1 cellular context compared by ENCODE assay signal in the genomic region with DNA sequence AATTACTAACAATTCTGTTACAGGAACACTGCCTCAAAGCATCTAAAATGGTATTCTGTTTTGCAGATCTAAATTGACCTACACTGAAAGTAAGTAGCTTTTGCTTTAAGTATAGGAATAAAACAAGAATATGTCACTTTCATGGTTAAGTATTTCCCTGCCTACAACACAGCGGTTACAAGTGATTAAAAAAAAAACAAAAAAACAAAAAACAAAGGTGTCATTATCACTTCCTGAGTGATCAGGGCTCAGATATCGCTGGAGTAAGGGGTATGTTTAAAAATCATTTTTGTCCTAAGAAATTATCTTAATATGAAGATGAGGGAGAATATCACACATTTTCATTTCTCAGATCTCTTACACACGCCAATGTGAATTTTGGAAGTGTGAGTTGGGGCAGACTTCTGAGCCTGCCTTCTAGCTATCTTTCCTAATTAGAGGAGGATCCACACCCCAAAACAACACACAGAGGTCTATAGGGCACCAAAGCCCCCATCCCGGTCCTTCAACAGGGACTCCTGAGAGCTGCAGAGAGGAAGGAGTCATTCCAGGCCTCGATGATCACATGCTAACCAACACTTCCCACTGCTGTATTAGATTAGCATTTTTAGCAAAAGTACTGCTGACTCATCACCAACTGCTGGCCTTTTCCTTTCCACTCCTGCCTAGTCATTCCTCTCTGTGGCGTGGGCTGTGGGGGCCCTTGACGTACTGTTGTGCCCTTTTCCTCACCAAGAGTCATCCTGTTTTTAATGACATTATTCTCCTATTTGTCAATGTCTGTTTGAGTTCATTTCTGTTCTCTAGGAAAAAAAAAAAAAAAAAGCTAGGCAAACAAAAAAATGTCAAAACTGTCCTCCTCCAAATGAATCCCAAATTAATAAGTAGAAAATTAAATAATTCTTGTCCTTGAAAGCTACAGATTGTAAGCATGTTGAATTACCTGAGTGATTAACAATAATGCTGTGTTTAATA.
TF ChIP-seq lines count a peak whose summit lies in the region.

No MANE protein-coding gene starts in this region.

TF ChIP-seq in K562, 482 proteins besides CTCF, POLR2A, EP300 and RAD21 (continued from another document and continues in another):
- peak; percentile 85 for TF ChIP-seq MTA1 (IDR thresholded peaks at IDR 0.05; ENCODE audit: borderline replicate concordance)
- TF ChIP-seq, protein P1, sequence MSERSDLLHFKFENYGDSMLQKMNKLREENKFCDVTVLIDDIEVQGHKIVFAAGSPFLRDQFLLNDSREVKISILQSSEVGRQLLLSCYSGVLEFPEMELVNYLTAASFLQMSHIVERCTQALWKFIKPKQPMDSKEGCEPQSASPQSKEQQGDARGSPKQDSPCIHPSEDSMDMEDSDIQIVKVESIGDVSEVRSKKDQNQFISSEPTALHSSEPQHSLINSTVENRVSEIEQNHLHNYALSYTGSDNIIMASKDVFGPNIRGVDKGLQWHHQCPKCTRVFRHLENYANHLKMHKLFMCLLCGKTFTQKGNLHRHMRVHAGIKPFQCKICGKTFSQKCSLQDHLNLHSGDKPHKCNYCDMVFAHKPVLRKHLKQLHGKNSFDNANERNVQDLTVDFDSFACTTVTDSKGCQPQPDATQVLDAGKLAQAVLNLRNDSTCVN (CRISPR knock-in tag; IDR thresholded peaks at IDR 0.05), result 0 out of 2 replicates have a peak, but pooled peaks have one; percentile 30
- TF ChIP-seq MIER1 (IDR thresholded peaks at IDR 0.05; ENCODE audit: low read depth), result no peak
- no peak for TF ChIP-seq SMAD2 (IDR thresholded peaks at IDR 0.05; ENCODE audit: low read depth, low read length)
- peak; percentile 73 for TF ChIP-seq TCF3 (CRISPR knock-in tag; IDR thresholded peaks at IDR 0.05)
- no peak for TF ChIP-seq EWSR1 (IDR thresholded peaks at IDR 0.05; ENCODE audit: borderline replicate concordance, low read depth, partially characterized antibody)
- TF ChIP-seq L3MBTL2 (IDR thresholded peaks at IDR 0.05), result peak; percentile 98
- TF ChIP-seq, protein P2, sequence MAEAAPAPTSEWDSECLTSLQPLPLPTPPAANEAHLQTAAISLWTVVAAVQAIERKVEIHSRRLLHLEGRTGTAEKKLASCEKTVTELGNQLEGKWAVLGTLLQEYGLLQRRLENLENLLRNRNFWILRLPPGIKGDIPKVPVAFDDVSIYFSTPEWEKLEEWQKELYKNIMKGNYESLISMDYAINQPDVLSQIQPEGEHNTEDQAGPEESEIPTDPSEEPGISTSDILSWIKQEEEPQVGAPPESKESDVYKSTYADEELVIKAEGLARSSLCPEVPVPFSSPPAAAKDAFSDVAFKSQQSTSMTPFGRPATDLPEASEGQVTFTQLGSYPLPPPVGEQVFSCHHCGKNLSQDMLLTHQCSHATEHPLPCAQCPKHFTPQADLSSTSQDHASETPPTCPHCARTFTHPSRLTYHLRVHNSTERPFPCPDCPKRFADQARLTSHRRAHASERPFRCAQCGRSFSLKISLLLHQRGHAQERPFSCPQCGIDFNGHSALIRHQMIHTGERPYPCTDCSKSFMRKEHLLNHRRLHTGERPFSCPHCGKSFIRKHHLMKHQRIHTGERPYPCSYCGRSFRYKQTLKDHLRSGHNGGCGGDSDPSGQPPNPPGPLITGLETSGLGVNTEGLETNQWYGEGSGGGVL (CRISPR knock-in tag; IDR thresholded peaks at IDR 0.05), result no peak
- TF ChIP-seq, protein P3, sequence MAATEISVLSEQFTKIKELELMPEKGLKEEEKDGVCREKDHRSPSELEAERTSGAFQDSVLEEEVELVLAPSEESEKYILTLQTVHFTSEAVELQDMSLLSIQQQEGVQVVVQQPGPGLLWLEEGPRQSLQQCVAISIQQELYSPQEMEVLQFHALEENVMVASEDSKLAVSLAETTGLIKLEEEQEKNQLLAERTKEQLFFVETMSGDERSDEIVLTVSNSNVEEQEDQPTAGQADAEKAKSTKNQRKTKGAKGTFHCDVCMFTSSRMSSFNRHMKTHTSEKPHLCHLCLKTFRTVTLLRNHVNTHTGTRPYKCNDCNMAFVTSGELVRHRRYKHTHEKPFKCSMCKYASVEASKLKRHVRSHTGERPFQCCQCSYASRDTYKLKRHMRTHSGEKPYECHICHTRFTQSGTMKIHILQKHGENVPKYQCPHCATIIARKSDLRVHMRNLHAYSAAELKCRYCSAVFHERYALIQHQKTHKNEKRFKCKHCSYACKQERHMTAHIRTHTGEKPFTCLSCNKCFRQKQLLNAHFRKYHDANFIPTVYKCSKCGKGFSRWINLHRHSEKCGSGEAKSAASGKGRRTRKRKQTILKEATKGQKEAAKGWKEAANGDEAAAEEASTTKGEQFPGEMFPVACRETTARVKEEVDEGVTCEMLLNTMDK (IDR thresholded peaks at IDR 0.05; ENCODE audit: borderline replicate concordance, insufficient read depth, low read depth, low read length, poor library complexity, severe bottlenecking), result no peak
- 0 out of 2 replicates have a peak, but pooled peaks have one; percentile 68 for TF ChIP-seq ZNF445 (CRISPR knock-in tag; IDR thresholded peaks at IDR 0.05; ENCODE audit: low read depth)
- TF ChIP-seq ZNF324 (CRISPR knock-in tag; IDR thresholded peaks at IDR 0.05), result no peak
- no peak for TF ChIP-seq GTF2F1 (IDR thresholded peaks at IDR 0.05; ENCODE audit: low read depth, low read length)
- no peak for TF ChIP-seq PHF21A (IDR thresholded peaks at IDR 0.05; ENCODE audit: borderline replicate concordance, low read depth)
- no peak for TF ChIP-seq HNRNPLL (IDR thresholded peaks at IDR 0.05; ENCODE audit: low read depth, low read length, poor library complexity, severe bottlenecking)
- TF ChIP-seq ZNF311 (CRISPR knock-in tag; IDR thresholded peaks at IDR 0.05), result 0 out of 2 replicates have a peak, but pooled peaks have one; percentile 9
- no peak for TF ChIP-seq ZNF347 (CRISPR knock-in tag; IDR thresholded peaks at IDR 0.05; ENCODE audit: low read depth)
- TF ChIP-seq XRCC3 (IDR thresholded peaks at IDR 0.05), result no peak
- TF ChIP-seq, protein P4, sequence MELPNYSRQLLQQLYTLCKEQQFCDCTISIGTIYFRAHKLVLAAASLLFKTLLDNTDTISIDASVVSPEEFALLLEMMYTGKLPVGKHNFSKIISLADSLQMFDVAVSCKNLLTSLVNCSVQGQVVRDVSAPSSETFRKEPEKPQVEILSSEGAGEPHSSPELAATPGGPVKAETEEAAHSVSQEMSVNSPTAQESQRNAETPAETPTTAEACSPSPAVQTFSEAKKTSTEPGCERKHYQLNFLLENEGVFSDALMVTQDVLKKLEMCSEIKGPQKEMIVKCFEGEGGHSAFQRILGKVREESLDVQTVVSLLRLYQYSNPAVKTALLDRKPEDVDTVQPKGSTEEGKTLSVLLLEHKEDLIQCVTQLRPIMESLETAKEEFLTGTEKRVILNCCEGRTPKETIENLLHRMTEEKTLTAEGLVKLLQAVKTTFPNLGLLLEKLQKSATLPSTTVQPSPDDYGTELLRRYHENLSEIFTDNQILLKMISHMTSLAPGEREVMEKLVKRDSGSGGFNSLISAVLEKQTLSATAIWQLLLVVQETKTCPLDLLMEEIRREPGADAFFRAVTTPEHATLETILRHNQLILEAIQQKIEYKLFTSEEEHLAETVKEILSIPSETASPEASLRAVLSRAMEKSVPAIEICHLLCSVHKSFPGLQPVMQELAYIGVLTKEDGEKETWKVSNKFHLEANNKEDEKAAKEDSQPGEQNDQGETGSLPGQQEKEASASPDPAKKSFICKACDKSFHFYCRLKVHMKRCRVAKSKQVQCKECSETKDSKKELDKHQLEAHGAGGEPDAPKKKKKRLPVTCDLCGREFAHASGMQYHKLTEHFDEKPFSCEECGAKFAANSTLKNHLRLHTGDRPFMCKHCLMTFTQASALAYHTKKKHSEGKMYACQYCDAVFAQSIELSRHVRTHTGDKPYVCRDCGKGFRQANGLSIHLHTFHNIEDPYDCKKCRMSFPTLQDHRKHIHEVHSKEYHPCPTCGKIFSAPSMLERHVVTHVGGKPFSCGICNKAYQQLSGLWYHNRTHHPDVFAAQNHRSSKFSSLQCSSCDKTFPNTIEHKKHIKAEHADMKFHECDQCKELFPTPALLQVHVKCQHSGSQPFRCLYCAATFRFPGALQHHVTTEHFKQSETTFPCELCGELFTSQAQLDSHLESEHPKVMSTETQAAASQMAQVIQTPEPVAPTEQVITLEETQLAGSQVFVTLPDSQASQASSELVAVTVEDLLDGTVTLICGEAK (IDR thresholded peaks at IDR 0.05), result 0 out of 2 replicates have a peak, but pooled peaks have one; percentile 36
- TF ChIP-seq, protein P4 (CRISPR knock-in tag; IDR thresholded peaks at IDR 0.05), result no peak
- TF ChIP-seq, protein P5, sequence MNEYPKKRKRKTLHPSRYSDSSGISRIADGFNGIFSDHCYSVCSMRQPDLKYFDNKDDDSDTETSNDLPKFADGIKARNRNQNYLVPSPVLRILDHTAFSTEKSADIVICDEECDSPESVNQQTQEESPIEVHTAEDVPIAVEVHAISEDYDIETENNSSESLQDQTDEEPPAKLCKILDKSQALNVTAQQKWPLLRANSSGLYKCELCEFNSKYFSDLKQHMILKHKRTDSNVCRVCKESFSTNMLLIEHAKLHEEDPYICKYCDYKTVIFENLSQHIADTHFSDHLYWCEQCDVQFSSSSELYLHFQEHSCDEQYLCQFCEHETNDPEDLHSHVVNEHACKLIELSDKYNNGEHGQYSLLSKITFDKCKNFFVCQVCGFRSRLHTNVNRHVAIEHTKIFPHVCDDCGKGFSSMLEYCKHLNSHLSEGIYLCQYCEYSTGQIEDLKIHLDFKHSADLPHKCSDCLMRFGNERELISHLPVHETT (CRISPR knock-in tag; conservative IDR thresholded peaks at IDR 0.05 in 1 of 2, IDR thresholded peaks at IDR 0.05 in 1 of 2), result peak in 1 of 2 experiments; percentile 93; a peak in 2 of 4 replicates
- TF ChIP-seq ZNF444 (CRISPR knock-in tag; IDR thresholded peaks at IDR 0.05), result peak; percentile 48; the same call in 1 of the 2 replicates
- TF ChIP-seq, protein P6, sequence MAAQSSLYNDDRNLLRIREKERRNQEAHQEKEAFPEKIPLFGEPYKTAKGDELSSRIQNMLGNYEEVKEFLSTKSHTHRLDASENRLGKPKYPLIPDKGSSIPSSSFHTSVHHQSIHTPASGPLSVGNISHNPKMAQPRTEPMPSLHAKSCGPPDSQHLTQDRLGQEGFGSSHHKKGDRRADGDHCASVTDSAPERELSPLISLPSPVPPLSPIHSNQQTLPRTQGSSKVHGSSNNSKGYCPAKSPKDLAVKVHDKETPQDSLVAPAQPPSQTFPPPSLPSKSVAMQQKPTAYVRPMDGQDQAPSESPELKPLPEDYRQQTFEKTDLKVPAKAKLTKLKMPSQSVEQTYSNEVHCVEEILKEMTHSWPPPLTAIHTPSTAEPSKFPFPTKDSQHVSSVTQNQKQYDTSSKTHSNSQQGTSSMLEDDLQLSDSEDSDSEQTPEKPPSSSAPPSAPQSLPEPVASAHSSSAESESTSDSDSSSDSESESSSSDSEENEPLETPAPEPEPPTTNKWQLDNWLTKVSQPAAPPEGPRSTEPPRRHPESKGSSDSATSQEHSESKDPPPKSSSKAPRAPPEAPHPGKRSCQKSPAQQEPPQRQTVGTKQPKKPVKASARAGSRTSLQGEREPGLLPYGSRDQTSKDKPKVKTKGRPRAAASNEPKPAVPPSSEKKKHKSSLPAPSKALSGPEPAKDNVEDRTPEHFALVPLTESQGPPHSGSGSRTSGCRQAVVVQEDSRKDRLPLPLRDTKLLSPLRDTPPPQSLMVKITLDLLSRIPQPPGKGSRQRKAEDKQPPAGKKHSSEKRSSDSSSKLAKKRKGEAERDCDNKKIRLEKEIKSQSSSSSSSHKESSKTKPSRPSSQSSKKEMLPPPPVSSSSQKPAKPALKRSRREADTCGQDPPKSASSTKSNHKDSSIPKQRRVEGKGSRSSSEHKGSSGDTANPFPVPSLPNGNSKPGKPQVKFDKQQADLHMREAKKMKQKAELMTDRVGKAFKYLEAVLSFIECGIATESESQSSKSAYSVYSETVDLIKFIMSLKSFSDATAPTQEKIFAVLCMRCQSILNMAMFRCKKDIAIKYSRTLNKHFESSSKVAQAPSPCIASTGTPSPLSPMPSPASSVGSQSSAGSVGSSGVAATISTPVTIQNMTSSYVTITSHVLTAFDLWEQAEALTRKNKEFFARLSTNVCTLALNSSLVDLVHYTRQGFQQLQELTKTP (IDR thresholded peaks at IDR 0.05; ENCODE audit: low read depth in 1 of 2, partially characterized antibody in 2 of 2), result peak; percentile 31 to 75
- TF ChIP-seq TARDBP (IDR thresholded peaks at IDR 0.05), result no peak
- TF ChIP-seq NUFIP1 (IDR thresholded peaks at IDR 0.05; ENCODE audit: partially characterized antibody), result peak; percentile 7
- 0 out of 2 replicates have a peak, but pooled peaks have one; percentile 61 for TF ChIP-seq ZNF695 (CRISPR knock-in tag; IDR thresholded peaks at IDR 0.05)
- TF ChIP-seq ETV6 (IDR thresholded peaks at IDR 0.05; ENCODE audit: borderline replicate concordance in 1 of 2, low read depth in 2 of 2, low read length in 1 of 2), result peak in 1 of 2 experiments; percentile 25; a peak in 2 of 4 replicates
- no peak for TF ChIP-seq ETV6 (CRISPR knock-in tag; IDR thresholded peaks at IDR 0.05; ENCODE audit: borderline replicate concordance)
- TF ChIP-seq KAT8 (IDR thresholded peaks at IDR 0.05; ENCODE audit: low read depth), result no peak
- TF ChIP-seq, protein P7, sequence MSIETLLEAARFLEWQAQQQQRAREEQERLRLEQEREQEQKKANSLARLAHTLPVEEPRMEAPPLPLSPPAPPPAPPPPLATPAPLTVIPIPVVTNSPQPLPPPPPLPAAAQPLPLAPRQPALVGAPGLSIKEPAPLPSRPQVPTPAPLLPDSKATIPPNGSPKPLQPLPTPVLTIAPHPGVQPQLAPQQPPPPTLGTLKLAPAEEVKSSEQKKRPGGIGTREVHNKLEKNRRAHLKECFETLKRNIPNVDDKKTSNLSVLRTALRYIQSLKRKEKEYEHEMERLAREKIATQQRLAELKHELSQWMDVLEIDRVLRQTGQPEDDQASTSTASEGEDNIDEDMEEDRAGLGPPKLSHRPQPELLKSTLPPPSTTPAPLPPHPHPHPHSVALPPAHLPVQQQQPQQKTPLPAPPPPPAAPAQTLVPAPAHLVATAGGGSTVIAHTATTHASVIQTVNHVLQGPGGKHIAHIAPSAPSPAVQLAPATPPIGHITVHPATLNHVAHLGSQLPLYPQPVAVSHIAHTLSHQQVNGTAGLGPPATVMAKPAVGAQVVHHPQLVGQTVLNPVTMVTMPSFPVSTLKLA (conservative IDR thresholded peaks at IDR 0.05), result peak; percentile 30 to 63; a peak in 1 of 4 replicates
